23 cellular contexts compared by ENCODE assay signal in genomic region chr2:239343946-239344856, GRCh38. TPM values are rescaled to one million over a fixed set of nuclear protein-coding genes. Genes with fewer than 3 reads are reported as not detected.
DNase-seq lines count a peak whose midpoint lies in the region; ATAC-seq and TF ChIP-seq lines count a peak whose summit lies in the region.
"Had no signal": no experiment of that assay in that cellular context is flagged by ENCODE, and none has a peak within 500 bp of the region (broad histone marks: within the 10 kb centered on the region; RNA-seq: fewer than 3 reads in every experiment).

No MANE protein-coding gene starts in this region.

- peak overlapping the region; percentile 17 for H3K27ac ChIP-seq in temporal lobe (ENCODE audit: low read depth, low read length)
- H3K27ac ChIP-seq: ascending aorta, C4-2B, esophagus squamous epithelium, gastrocnemius medialis, PC-9, spleen had no signal

- TF ChIP-seq CTCF in WTC11 (IDR thresholded peaks at IDR 0.05), result no peak

- H3K27me3 Mint-ChIP-seq in WTC11 (ENCODE audit: low read depth), result no peaks in the 10 kb centered on the region
- H3K27me3 Mint-ChIP-seq: activated CD4-positive, alpha-beta T cell treated with anti-CD3 and anti-CD28 coated beads for 36 hours had no signal

- H3K4me1 Mint-ChIP-seq in WTC11, result peaks cover 19% of the 10 kb centered on the region

- POLR2A ChIA-PET in WTC11 (lab: Charles Lee), result no interaction called here

- CTCF ChIA-PET in WTC11 (lab: Charles Lee), result interaction anchor here (1.0 kb wide), 1 partner anchor 45 kb away, joined by 7 read pairs; no protein-coding TSS in a partner anchor

- H3K36me3 Mint-ChIP-seq in WTC11, result peaks cover 14% of the 10 kb centered on the region
- H3K36me3 Mint-ChIP-seq: natural killer cell treated with Interleukin-12 subunit alpha and Interleukin-12 subunit beta and Interleukin-15 and Interleukin-18, amount 100 ng/mL, for 72 hours had no signal

- H3K4me3 Mint-ChIP-seq in WTC11, result no peak overlapping the region
- H3K4me3 Mint-ChIP-seq: activated CD4-positive, alpha-beta T cell treated with anti-CD3 and anti-CD28 coated beads for 36 hours; activated naive CD8-positive, alpha-beta T cell treated with anti-CD3 and anti-CD28 coated beads, Interleukin-2, amount 10 ng/mL, durations not matched to agents 7 days and 5 days; mesothelial cell of epicardium; natural killer cell treated with Interleukin-12 subunit alpha and Interleukin-12 subunit beta and Interleukin-15 and Interleukin-18, amount 100 ng/mL, for 72 hours; T-helper 2 cell treated with Interferon-gamma antibody and Interleukin-4, amounts not matched to agents 5 μg/mL and 100 μg/mL, for 36 hours had no signal

- H3K27ac Mint-ChIP-seq in WTC11, result peak overlapping the region; percentile 39; the same call in 1 of the 2 replicates
- H3K27ac Mint-ChIP-seq: activated CD4-positive, alpha-beta T cell treated with anti-CD3 and anti-CD28 coated beads for 36 hours; activated naive CD8-positive, alpha-beta T cell treated with anti-CD3 and anti-CD28 coated beads, Interleukin-2, amount 10 ng/mL, durations not matched to agents 7 days and 5 days; mesothelial cell of epicardium; natural killer cell treated with Interleukin-12 subunit alpha and Interleukin-12 subunit beta and Interleukin-15 and Interleukin-18, amount 100 ng/mL, for 72 hours; T-helper 2 cell treated with Interferon-gamma antibody and Interleukin-4, amounts not matched to agents 5 μg/mL and 100 μg/mL, for 36 hours had no signal

- DNase-seq in MV-4-11 (lab: John Stamatoyannopoulos, UW) (peak; percentile 76), WTC11 (ENCODE audit: low spot score) (no peak), midbrain (lab: John Stamatoyannopoulos, UW) (peak; percentile 55), left lobe of liver (ENCODE audit: low spot score) (no peak), activated T-cell treated with anti-CD3 and anti-CD28 coated beads for 4 hours (no peak)
- DNase-seq in stimulated activated naive CD4-positive, alpha-beta T cell (lab: John Stamatoyannopoulos, UW), result no peak
- DNase-seq: activated CD4-positive, alpha-beta T cell treated with anti-CD3 and anti-CD28 coated beads for 36 hours; activated effector memory CD4-positive, alpha-beta T cell treated with anti-CD3 and anti-CD28 coated beads, Interleukin-2, amount 50 U/mL, for 16 hours; activated naive CD8-positive, alpha-beta T cell treated with anti-CD3 and anti-CD28 coated beads, Interleukin-2, amount 10 ng/mL, durations not matched to agents 7 days and 5 days; activated T-cell treated with anti-CD3 and anti-CD28 coated beads, Interleukin-2, amount 50 U/mL, for 1 hour; central memory CD4-positive, alpha-beta T cell; dermis blood vessel endothelial cell; esophagus squamous epithelium; gastrocnemius medialis; NCI-H446; PC-9; spleen had no signal

- ATAC-seq in WTC11 (no peak), left lobe of liver (no peak)
- ATAC-seq: activated CD4-positive, alpha-beta T cell treated with anti-CD3 and anti-CD28 coated beads for 36 hours; gastrocnemius medialis; natural killer cell treated with Interleukin-12 subunit alpha and Interleukin-12 subunit beta and Interleukin-15 and Interleukin-18, amount 100 ng/mL, for 72 hours had no signal

- H3K9me3 Mint-ChIP-seq in WTC11, result peaks cover 5% of the 10 kb centered on the region
- H3K9me3 Mint-ChIP-seq: activated naive CD8-positive, alpha-beta T cell treated with anti-CD3 and anti-CD28 coated beads, Interleukin-2, amount 10 ng/mL, durations not matched to agents 7 days and 5 days; natural killer cell treated with Interleukin-12 subunit alpha and Interleukin-12 subunit beta and Interleukin-15 and Interleukin-18, amount 100 ng/mL, for 72 hours; T-helper 2 cell treated with Interferon-gamma antibody and Interleukin-4, amounts not matched to agents 5 μg/mL and 100 μg/mL, for 36 hours had no signal

TF ChIP-seq in WTC11, 78 proteins besides CTCF, POLR2A, EP300 and RAD21:
- TF ChIP-seq NFE2L1 (CRISPR knock-in tag; IDR thresholded peaks at IDR 0.05) (no peak), ELF4 (CRISPR knock-in tag; IDR thresholded peaks at IDR 0.05; ENCODE audit: low read depth) (no peak), EMX1 (CRISPR knock-in tag; IDR thresholded peaks at IDR 0.05) (no peak), JAZF1 (CRISPR knock-in tag; IDR thresholded peaks at IDR 0.05) (no peak), FOXP4 (CRISPR knock-in tag; IDR thresholded peaks at IDR 0.05) (no peak), CREM (CRISPR knock-in tag; IDR thresholded peaks at IDR 0.05) (no peak), SOX15 (CRISPR knock-in tag; IDR thresholded peaks at IDR 0.05) (no peak), ZNF416 (CRISPR knock-in tag; IDR thresholded peaks at IDR 0.05) (no peak), MLX (CRISPR knock-in tag; IDR thresholded peaks at IDR 0.05) (no peak), NR3C1 (CRISPR knock-in tag; conservative IDR thresholded peaks at IDR 0.05; ENCODE audit: low read depth) (no peak)
TF ChIP-seq in WTC11: peak in this region for 0.

RNA-seq across cellular contexts. Expression of gene HDAC4, which starts 56.6 kb away (rescaled TPM):
- total RNA-seq in WTC11 (2021), result 35.0 to 44.4 TPM (median 42.3 TPM) in 3 replicates
- 24.1 TPM for total RNA-seq in temporal lobe
- total RNA-seq in left lobe of liver, result 18.3 TPM

Comparison
In these comparisons a context has a peak if more than half of its experiments do, and no peak if none do; other contexts are left out.
1. DNase-seq: peak in MV-4-11 (single experiment) and midbrain (single experiment); none in WTC11 (single experiment), left lobe of liver (single experiment), activated T-cell treated with anti-CD3 and anti-CD28 coated beads for 4 hours (single experiment) and stimulated activated naive CD4-positive, alpha-beta T cell (0 of 6).